Comparison of ENCODE assay signal across 31 cellular contexts in genomic region chr13:29808264-29808663, GRCh38.
"Had no signal": no experiment of that assay in that cellular context is flagged by ENCODE, and none has a peak within 500 bp of the region (broad histone marks: within the 10 kb centered on the region; RNA-seq: fewer than 3 reads in every experiment).

No MANE protein-coding gene starts in this region.

- H3K4me3 ChIP-seq: adrenal gland, body of pancreas, esophagus muscularis mucosa, gastrocnemius medialis, heart left ventricle had no signal

- DNase-seq: activated CD4-positive, alpha-beta memory T cell treated with anti-CD3 and anti-CD28 coated beads, Interleukin-2, amount 10 ng/mL, durations not matched to agents 7 days and 5 days; activated CD4-positive, alpha-beta T cell treated with anti-CD3 and anti-CD28 coated beads for 1 hour; activated CD4-positive, alpha-beta T cell treated with anti-CD3 and anti-CD28 coated beads for 4 hours; activated CD4-positive, alpha-beta T cell treated with anti-CD3 and anti-CD28 coated beads, Interleukin-2, amount 10 ng/mL, durations not matched to agents 7 days and 5 days; activated CD4-positive, alpha-beta T cell treated with anti-CD3 and anti-CD28 coated beads, Interleukin-2, amount 50 U/mL, for 4 hours; activated CD8-positive, alpha-beta memory T cell treated with anti-CD3 and anti-CD28 coated beads, Interleukin-2, amount 50 U/mL, for 48 hours; activated gamma-delta T cell; activated naive CD4-positive, alpha-beta T cell; activated naive CD4-positive, alpha-beta T cell treated with anti-CD3 and anti-CD28 coated beads, Interleukin-2, amount 10 ng/mL, durations not matched to agents 7 days and 5 days; activated T-cell treated with anti-CD3 and anti-CD28 coated beads for 4 hours; activated T-cell treated with anti-CD3 and anti-CD28 coated beads, Interleukin-2, amount 50 U/mL, for 24 hours; activated T-cell treated with anti-CD3 and anti-CD28 coated beads, Interleukin-2, amount 50 U/mL, for 72 hours; adrenal gland; amygdala; aorta; body of pancreas; caudate nucleus; cortex of kidney; dermis blood vessel endothelial cell; effector CD4-positive, alpha-beta T cell; effector memory CD8-positive, alpha-beta T cell; erythroblast; foreskin keratinocyte; gastrocnemius medialis; glutamatergic neuron; heart left ventricle; T-helper 2 cell had no signal

- H3K27me3 ChIP-seq: adrenal gland, body of pancreas, esophagus muscularis mucosa, foreskin keratinocyte, gastrocnemius medialis, heart left ventricle had no signal

- FAIRE-seq: colon had no signal

- H3K36me3 ChIP-seq: adrenal gland, esophagus muscularis mucosa, gastrocnemius medialis, heart left ventricle had no signal

- ATAC-seq: activated naive CD4-positive, alpha-beta T cell treated with anti-CD3 and anti-CD28 coated beads, Interleukin-2, amount 50 U/mL, for 72 hours; activated T-cell treated with anti-CD3 and anti-CD28 coated beads, Interleukin-2, amount 50 U/mL, for 72 hours; body of pancreas; effector memory CD8-positive, alpha-beta T cell; foreskin keratinocyte; gastrocnemius medialis; heart left ventricle; WTC11 had no signal

- H3K9me3 ChIP-seq: adrenal gland, body of pancreas, esophagus muscularis mucosa, gastrocnemius medialis, heart left ventricle had no signal

- H3K27ac ChIP-seq: adrenal gland, esophagus muscularis mucosa, foreskin keratinocyte, gastrocnemius medialis, heart left ventricle had no signal
